ENCODE assay signal across 22 cellular contexts in the genomic region with DNA sequence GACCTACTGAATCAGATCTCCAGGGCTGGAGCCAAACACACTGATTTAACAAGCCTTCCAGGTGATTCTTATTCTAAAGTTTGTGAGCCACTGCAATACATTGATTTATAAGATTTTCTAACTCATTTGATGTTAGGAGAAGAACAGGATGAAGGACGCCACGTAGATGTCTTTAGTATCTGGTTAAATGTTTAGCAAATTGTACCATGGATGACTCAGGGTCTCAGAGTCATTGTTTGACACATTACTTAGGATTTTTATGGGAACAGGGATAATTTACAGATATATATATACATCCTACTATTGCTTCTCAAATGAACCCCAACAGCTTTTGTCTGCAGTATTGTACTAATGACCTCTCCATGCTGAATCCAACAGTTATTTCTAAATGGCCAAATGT.
"Had no signal": no experiment of that assay in that cellular context is flagged by ENCODE, and none has a peak within 500 bp of the region (broad histone marks: within the 10 kb centered on the region; RNA-seq: fewer than 3 reads in every experiment).

No MANE protein-coding gene starts in this region.

- H3K27me3 ChIP-seq: esophagus muscularis mucosa, heart right ventricle, left lung, sigmoid colon, tibial nerve had no signal

- H3K4me1 ChIP-seq: esophagus muscularis mucosa, left lung, parathyroid adenoma, psoas muscle, sigmoid colon had no signal

- H2AFZ ChIP-seq: parathyroid adenoma had no signal

- H3K36me3 ChIP-seq: esophagus muscularis mucosa, heart right ventricle, left lung, neutrophil, sigmoid colon, tibial nerve had no signal

- ATAC-seq: activated CD4-positive, alpha-beta T cell treated with anti-CD3 and anti-CD28 coated beads for 36 hours; activated CD8-positive, alpha-beta memory T cell treated with anti-CD3 and anti-CD28 coated beads, Interleukin-2, amount 10 ng/mL, durations not matched to agents 7 days and 5 days; activated CD8-positive, alpha-beta T cell treated with anti-CD3 and anti-CD28 coated beads, Interleukin-2, amount 10 ng/mL, durations not matched to agents 7 days and 5 days; activated naive CD4-positive, alpha-beta T cell treated with anti-CD3 and anti-CD28 coated beads, Interleukin-2, amount 50 U/mL, for 72 hours; activated T-cell treated with anti-CD3 and anti-CD28 coated beads, Interleukin-2, amount 50 U/mL, for 72 hours; heart right ventricle; psoas muscle had no signal

- H3K79me2 ChIP-seq: parathyroid adenoma had no signal

- H3K4me3 ChIP-seq: esophagus muscularis mucosa, heart right ventricle, left lung, psoas muscle, sigmoid colon, tibial nerve had no signal

- H3K27ac ChIP-seq: esophagus muscularis mucosa, heart right ventricle, left lung, neutrophil, parathyroid adenoma, psoas muscle, sigmoid colon, tibial nerve had no signal

- DNase-seq: activated CD4-positive, alpha-beta T cell treated with anti-CD3 and anti-CD28 coated beads for 36 hours; activated CD4-positive, CD25-positive, alpha-beta regulatory T cell; activated CD8-positive, alpha-beta memory T cell treated with anti-CD3 and anti-CD28 coated beads, Interleukin-2, amount 10 ng/mL, durations not matched to agents 7 days and 5 days; activated CD8-positive, alpha-beta T cell treated with anti-CD3 and anti-CD28 coated beads, Interleukin-2, amount 10 ng/mL, durations not matched to agents 7 days and 5 days; activated naive CD4-positive, alpha-beta T cell; activated T-cell treated with anti-CD3 and anti-CD28 coated beads, Interleukin-2, amount 50 U/mL, for 72 hours; foreskin melanocyte; heart right ventricle; left lung; naive B cell; nephron progenitor cell; psoas muscle; sigmoid colon; stimulated activated CD4-positive, alpha-beta T cell treated with anti-CD3 and anti-CD28 coated beads, Interleukin-15, amount 100 ng/mL, for 24 hours; stimulated activated CD4-positive, alpha-beta T cell treated with anti-CD3 and anti-CD28 coated beads, Interleukin-2, amount 100 ng/mL, for 24 hours; stimulated activated naive CD4-positive, alpha-beta T cell; T-helper 1 cell had no signal

- H3K9me3 ChIP-seq: neutrophil, psoas muscle had no signal

- H3K9ac ChIP-seq: parathyroid adenoma had no signal
